Comparison of ENCODE assay signal across 26 cellular contexts in the genomic region with DNA sequence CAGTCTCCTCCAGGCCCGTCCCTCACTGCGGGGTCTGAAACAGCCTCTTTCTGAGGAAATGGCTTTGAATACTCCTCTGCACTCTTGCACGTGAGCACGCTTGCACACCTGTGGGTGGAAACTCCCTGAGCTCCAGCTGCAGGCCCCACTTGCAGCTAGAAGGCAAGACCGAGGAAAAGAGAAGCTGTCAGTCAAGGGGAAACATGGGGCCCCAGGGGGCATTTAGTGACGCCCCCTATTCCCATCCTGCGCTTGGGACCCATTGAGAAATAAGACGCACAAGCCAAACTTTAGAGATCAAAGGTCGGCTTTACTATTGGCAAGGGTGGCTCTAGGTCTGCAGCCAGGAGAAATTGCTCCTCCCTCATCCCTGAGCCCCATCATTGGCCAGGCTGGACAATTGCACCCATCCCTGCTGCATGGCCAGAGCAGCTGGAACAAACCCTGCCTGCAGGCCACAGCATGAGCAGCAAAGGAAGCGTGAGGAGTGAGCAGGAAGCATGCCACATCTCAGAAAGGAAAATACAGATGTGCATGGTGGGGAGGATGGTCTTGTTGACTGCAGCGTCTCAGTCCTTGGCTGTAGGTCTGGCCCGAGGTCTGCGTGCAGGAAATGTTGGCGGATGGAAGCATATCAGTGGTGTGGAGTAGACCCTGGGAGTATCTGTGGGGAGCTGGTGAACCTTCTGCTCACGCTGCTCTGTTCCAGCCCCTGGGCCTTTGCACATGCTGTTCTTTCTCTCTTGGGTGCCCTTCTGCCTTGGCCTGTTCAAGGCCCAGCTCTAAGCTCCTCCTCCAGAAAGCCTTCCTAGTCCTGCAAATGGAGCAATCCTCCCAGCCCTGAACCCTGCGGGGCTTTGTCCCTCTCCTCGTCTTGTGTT.
"Had no signal": no experiment of that assay in that cellular context is flagged by ENCODE, and none has a peak within 500 bp of the region (broad histone marks: within the 10 kb centered on the region; RNA-seq: fewer than 3 reads in every experiment).

No MANE protein-coding gene starts in this region.

- H3K4me3 Mint-ChIP-seq: activated naive CD8-positive, alpha-beta T cell; brain; effector memory CD8-positive, alpha-beta T cell; mesothelial cell of epicardium; nephron progenitor cell; stimulated activated naive CD8-positive, alpha-beta T cell treated with anti-CD3 and anti-CD28 coated beads, Interleukin-15, Interleukin-2, amounts not matched to agents 100 ng/mL and 50 ng/mL, for 24 hours had no signal

- H3K27me3 Mint-ChIP-seq: activated naive CD8-positive, alpha-beta T cell; stimulated activated naive CD8-positive, alpha-beta T cell treated with anti-CD3 and anti-CD28 coated beads, Interleukin-15, Interleukin-2, amounts not matched to agents 100 ng/mL and 50 ng/mL, for 24 hours had no signal

- H3K36me3 Mint-ChIP-seq: activated naive CD8-positive, alpha-beta T cell; mesothelial cell of epicardium had no signal

- H3K27ac ChIP-seq: cardiac muscle cell, gastrocnemius medialis, pancreas, thyroid gland, upper lobe of left lung, VCaP had no signal

- ATAC-seq: effector memory CD8-positive, alpha-beta T cell; gastrocnemius medialis; pancreas; right cardiac atrium had no signal

- DNase-seq: activated CD4-positive, alpha-beta T cell treated with anti-CD3 and anti-CD28 coated beads for 48 hours; activated CD4-positive, alpha-beta T cell treated with anti-CD3 and anti-CD28 coated beads, Interleukin-2, amount 50 U/mL, for 48 hours; activated CD8-positive, alpha-beta memory T cell treated with anti-CD3 and anti-CD28 coated beads for 24 hours; activated effector memory CD4-positive, alpha-beta T cell treated with Interleukin-2 at 50 U/mL for 16 hours; activated naive CD4-positive, alpha-beta T cell treated with Interleukin-2 at 50 U/mL for 16 hours; anterior cingulate cortex; cortex of kidney; effector memory CD8-positive, alpha-beta T cell; erythroblast; gastrocnemius medialis; glutamatergic neuron; mammary epithelial cell; naive B cell; nephron progenitor cell; right cardiac atrium; stimulated activated CD4-positive, alpha-beta T cell treated with anti-CD3 and anti-CD28 coated beads, Interleukin-2, amount 100 ng/mL, for 48 hours; thyroid gland; upper lobe of left lung had no signal

- H3K4me1 Mint-ChIP-seq: mesothelial cell of epicardium, naive B cell had no signal

- H3K27ac Mint-ChIP-seq: activated naive CD8-positive, alpha-beta T cell; effector memory CD8-positive, alpha-beta T cell; mesothelial cell of epicardium; naive B cell; nephron progenitor cell; stimulated activated naive CD8-positive, alpha-beta T cell treated with anti-CD3 and anti-CD28 coated beads, Interleukin-15, Interleukin-2, amounts not matched to agents 100 ng/mL and 50 ng/mL, for 24 hours had no signal

- H3K4me3 ChIP-seq: cardiac muscle cell, gastrocnemius medialis, pancreas, thyroid gland, upper lobe of left lung had no signal

- H3K36me3 ChIP-seq: cardiac muscle cell, gastrocnemius medialis, pancreas, thyroid gland, upper lobe of left lung had no signal

- H3K4me1 ChIP-seq: gastrocnemius medialis, pancreas had no signal

- H3K9me3 ChIP-seq: gastrocnemius medialis, pancreas, thyroid gland had no signal

- H3K27me3 ChIP-seq: cardiac muscle cell, gastrocnemius medialis, pancreas, thyroid gland, upper lobe of left lung had no signal

- H3K9me3 Mint-ChIP-seq: stimulated activated naive CD8-positive, alpha-beta T cell treated with anti-CD3 and anti-CD28 coated beads, Interleukin-15, Interleukin-2, amounts not matched to agents 100 ng/mL and 50 ng/mL, for 24 hours had no signal

- FAIRE-seq: islet of Langerhans, pancreas had no signal
